Comparison of ENCODE assay signal across 22 cellular contexts in genomic region chr14:32925439-32925838, GRCh38. TPM values are rescaled to one million over a fixed set of nuclear protein-coding genes. Genes with fewer than 3 reads are reported as not detected.
"Had no signal": no experiment of that assay in that cellular context is flagged by ENCODE, and none has a peak within 500 bp of the region (broad histone marks: within the 10 kb centered on the region; RNA-seq: fewer than 3 reads in every experiment).

No MANE protein-coding gene starts in this region.

- H3K27ac ChIP-seq: SJSA1 had no signal

- ATAC-seq: activated CD8-positive, alpha-beta T cell treated with anti-CD3 and anti-CD28 coated beads, Interleukin-2, amount 10 ng/mL, durations not matched to agents 7 days and 5 days; activated naive CD4-positive, alpha-beta T cell treated with anti-CD3 and anti-CD28 coated beads, Interleukin-2, amount 50 U/mL, for 72 hours; T-helper 17 cell; WTC11 had no signal

- H3K4me1 ChIP-seq: SJSA1 had no signal

- H3K4me3 ChIP-seq: MG63, SJSA1 had no signal

- H3K27me3 ChIP-seq: MG63, SJSA1 had no signal

- H3K27ac Mint-ChIP-seq: activated CD8-positive, alpha-beta T cell treated with anti-CD3 and anti-CD28 coated beads, Interleukin-2, amount 10 ng/mL, durations not matched to agents 7 days and 5 days; activated naive CD4-positive, alpha-beta T cell treated with anti-CD3 and anti-CD28 coated beads, Interleukin-2, amount 50 U/mL, for 72 hours; activated T-helper 1 cell treated with anti-CD3 and anti-CD28 coated beads, Interleukin-12 subunit alpha, Interleukin-12 subunit beta, Interleukin-2, Interleukin-4 antibody, amounts not matched to agents 30 ng/mL and 10 ng/mL and 1 ng/mL, durations not matched to agents 14 hours and 24 hours and 36 hours; T-helper 17 cell; WTC11 had no signal

- H3K36me3 Mint-ChIP-seq: activated naive CD4-positive, alpha-beta T cell treated with anti-CD3 and anti-CD28 coated beads, Interleukin-2, amount 50 U/mL, for 72 hours; WTC11 had no signal

- FAIRE-seq: RCC 7860 had no signal

- H3K9me3 ChIP-seq: MG63, SJSA1 had no signal

- H3K4me3 Mint-ChIP-seq: activated CD8-positive, alpha-beta T cell treated with anti-CD3 and anti-CD28 coated beads, Interleukin-2, amount 10 ng/mL, durations not matched to agents 7 days and 5 days; activated T-helper 1 cell treated with anti-CD3 and anti-CD28 coated beads, Interleukin-12 subunit alpha, Interleukin-12 subunit beta, Interleukin-2, Interleukin-4 antibody, amounts not matched to agents 30 ng/mL and 10 ng/mL and 1 ng/mL, durations not matched to agents 14 hours and 24 hours and 36 hours; T-helper 17 cell; WTC11 had no signal

- DNase-seq: activated CD4-positive, alpha-beta T cell treated with anti-CD3 and anti-CD28 coated beads for 48 hours; activated CD4-positive, alpha-beta T cell treated with anti-CD3 and anti-CD28 coated beads, Interleukin-2, amount 50 U/mL, for 4 hours; activated CD4-positive, CD25-positive, alpha-beta regulatory T cell treated with anti-CD3 and anti-CD28 coated beads, Interleukin-2, amount 50 U/mL, for 72 hours; activated CD8-positive, alpha-beta memory T cell treated with anti-CD3 and anti-CD28 coated beads, Interleukin-2, amount 50 U/mL, for 48 hours; activated CD8-positive, alpha-beta T cell treated with anti-CD3 and anti-CD28 coated beads, Interleukin-2, amount 10 ng/mL, durations not matched to agents 7 days and 5 days; activated effector memory CD4-positive, alpha-beta T cell treated with Interleukin-2 at 50 U/mL for 16 hours; activated naive CD4-positive, alpha-beta T cell; activated T-cell treated with anti-CD3 and anti-CD28 coated beads, Interleukin-2, amount 50 U/mL, for 1 hour; MG63; NCI-H1105; NCI-H1436; NCI-H1694 treated with DMSO at 0.1 percent for 48 hours; NCI-H2029 treated with DMSO at 0.1 percent for 48 hours; NCI-H510A treated with DMSO at 0.1 percent for 48 hours; SHP77; T-helper 17 cell; T-helper 9 cell had no signal

- H3K4me1 Mint-ChIP-seq: T-helper 17 cell had no signal

- H3K36me3 ChIP-seq: MG63, SJSA1 had no signal

- H3K9me3 Mint-ChIP-seq: activated T-helper 1 cell treated with anti-CD3 and anti-CD28 coated beads, Interleukin-12 subunit alpha, Interleukin-12 subunit beta, Interleukin-2, Interleukin-4 antibody, amounts not matched to agents 30 ng/mL and 10 ng/mL and 1 ng/mL, durations not matched to agents 14 hours and 24 hours and 36 hours; WTC11 had no signal

RNA-seq across cellular contexts. Expression of gene NPAS3, which starts 13.2 kb away (rescaled TPM):
- total RNA-seq: activated CD8-positive, alpha-beta T cell treated with anti-CD3 and anti-CD28 coated beads, Interleukin-2, amount 10 ng/mL, durations not matched to agents 7 days and 5 days; activated naive CD4-positive, alpha-beta T cell treated with anti-CD3 and anti-CD28 coated beads, Interleukin-2, amount 50 U/mL, for 72 hours; activated T-helper 1 cell treated with anti-CD3 and anti-CD28 coated beads, Interleukin-12 subunit alpha, Interleukin-12 subunit beta, Interleukin-2, Interleukin-4 antibody, amounts not matched to agents 30 ng/mL and 10 ng/mL and 1 ng/mL, durations not matched to agents 14 hours and 24 hours and 36 hours; T-helper 17 cell had no signal
